Comparison of ENCODE assay signal across 1 cellular context in the genomic region with DNA sequence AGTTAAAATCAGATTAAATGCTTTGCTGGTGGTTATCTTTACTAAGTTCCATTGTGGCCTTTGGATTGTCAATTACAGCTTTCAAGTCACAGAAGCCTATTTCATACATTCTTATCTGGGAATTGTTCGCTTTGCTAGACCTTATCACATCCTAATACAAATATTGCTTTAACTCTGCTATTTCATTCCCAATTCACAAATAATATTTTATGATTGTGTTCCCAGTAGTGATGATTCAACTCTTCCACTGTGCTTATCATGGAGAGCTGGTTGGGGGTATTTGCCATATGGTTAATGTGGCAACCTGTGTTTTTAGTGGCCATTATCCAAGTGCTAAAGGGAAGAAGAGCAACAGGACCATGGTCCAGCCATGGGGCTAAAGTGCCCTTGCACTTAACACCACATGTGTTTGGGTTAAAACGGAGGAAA.
TF ChIP-seq lines count a peak whose summit lies in the region.

No MANE protein-coding gene starts in this region.

TF ChIP-seq in SK-N-SH treated with all-trans-retinoic acid at 6 μM for 48 hours, 23 proteins besides CTCF, POLR2A, EP300 and RAD21 (continued from another document):
- TF ChIP-seq, protein P1, sequence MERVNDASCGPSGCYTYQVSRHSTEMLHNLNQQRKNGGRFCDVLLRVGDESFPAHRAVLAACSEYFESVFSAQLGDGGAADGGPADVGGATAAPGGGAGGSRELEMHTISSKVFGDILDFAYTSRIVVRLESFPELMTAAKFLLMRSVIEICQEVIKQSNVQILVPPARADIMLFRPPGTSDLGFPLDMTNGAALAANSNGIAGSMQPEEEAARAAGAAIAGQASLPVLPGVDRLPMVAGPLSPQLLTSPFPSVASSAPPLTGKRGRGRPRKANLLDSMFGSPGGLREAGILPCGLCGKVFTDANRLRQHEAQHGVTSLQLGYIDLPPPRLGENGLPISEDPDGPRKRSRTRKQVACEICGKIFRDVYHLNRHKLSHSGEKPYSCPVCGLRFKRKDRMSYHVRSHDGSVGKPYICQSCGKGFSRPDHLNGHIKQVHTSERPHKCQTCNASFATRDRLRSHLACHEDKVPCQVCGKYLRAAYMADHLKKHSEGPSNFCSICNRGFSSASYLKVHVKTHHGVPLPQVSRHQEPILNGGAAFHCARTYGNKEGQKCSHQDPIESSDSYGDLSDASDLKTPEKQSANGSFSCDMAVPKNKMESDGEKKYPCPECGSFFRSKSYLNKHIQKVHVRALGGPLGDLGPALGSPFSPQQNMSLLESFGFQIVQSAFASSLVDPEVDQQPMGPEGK (CRISPR knock-in tag; IDR thresholded peaks at IDR 0.05; ENCODE audit: borderline replicate concordance): no peak
- 0 out of 2 replicates have a peak, but pooled peaks have one; percentile 19 for TF ChIP-seq SNAI2 (CRISPR knock-in tag; IDR thresholded peaks at IDR 0.05)
- TF ChIP-seq ISL1 (CRISPR knock-in tag; IDR thresholded peaks at IDR 0.05): peak; percentile 90
- no peak for TF ChIP-seq ZFP30 (CRISPR knock-in tag; IDR thresholded peaks at IDR 0.05)
- TF ChIP-seq ZNF8 (CRISPR knock-in tag; IDR thresholded peaks at IDR 0.05): no peak
- TF ChIP-seq, protein P2, sequence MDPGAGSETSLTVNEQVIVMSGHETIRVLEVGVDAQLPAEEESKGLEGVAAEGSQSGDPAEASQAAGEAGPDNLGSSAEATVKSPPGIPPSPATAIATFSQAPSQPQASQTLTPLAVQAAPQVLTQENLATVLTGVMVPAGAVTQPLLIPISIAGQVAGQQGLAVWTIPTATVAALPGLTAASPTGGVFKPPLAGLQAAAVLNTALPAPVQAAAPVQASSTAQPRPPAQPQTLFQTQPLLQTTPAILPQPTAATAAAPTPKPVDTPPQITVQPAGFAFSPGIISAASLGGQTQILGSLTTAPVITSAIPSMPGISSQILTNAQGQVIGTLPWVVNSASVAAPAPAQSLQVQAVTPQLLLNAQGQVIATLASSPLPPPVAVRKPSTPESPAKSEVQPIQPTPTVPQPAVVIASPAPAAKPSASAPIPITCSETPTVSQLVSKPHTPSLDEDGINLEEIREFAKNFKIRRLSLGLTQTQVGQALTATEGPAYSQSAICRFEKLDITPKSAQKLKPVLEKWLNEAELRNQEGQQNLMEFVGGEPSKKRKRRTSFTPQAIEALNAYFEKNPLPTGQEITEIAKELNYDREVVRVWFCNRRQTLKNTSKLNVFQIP (CRISPR knock-in tag; IDR thresholded peaks at IDR 0.05; ENCODE audit: borderline replicate concordance, low read depth): no peak
- TF ChIP-seq, protein P3, sequence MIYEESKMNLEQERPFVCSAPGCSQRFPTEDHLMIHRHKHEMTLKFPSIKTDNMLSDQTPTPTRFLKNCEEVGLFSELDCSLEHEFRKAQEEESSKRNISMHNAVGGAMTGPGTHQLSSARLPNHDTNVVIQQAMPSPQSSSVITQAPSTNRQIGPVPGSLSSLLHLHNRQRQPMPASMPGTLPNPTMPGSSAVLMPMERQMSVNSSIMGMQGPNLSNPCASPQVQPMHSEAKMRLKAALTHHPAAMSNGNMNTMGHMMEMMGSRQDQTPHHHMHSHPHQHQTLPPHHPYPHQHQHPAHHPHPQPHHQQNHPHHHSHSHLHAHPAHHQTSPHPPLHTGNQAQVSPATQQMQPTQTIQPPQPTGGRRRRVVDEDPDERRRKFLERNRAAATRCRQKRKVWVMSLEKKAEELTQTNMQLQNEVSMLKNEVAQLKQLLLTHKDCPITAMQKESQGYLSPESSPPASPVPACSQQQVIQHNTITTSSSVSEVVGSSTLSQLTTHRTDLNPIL (CRISPR knock-in tag; IDR thresholded peaks at IDR 0.05; ENCODE audit: low read depth): no peak
